Comparison of ENCODE assay signal across 8 cellular contexts in the genomic region with DNA sequence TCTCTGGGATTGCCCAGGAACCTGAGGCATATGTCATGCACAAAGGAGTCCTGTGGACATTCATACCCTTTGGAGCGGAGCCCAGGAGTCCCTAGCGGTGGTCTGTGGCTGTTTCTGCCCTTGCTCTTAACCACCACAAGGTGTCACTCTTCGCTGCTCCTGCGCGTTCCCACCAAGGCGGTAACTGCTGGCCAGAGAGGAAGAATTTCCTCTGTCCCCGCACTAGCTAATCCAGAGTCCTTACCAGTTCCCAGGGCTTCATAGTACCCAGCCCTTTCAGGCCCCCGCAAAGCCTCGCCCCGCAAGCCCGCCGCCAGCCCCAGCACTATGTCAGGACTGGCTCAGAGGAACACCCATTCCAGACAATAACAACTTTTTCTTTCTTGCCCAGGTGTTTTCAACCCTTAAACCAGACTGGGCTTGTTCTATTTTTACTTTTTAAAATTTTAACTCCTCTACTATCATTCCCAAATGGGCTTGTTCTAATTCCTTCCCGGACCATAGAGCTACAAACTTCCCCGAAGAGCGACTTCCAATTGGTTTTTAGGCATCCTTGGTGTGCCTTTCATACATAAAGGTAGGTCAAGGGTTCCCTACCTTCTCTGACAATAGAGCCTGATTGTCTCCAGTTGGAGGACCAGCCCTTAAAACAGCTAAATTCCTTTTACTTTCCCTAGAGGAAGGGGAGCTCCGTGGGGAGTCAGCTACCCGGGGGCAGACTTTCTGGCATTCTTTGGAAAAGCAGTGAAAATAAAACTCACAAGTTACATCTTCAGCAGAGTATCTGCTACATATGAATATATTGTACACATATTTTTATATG. TPM values are rescaled to one million over a fixed set of nuclear protein-coding genes. Genes with fewer than 3 reads are reported as not detected.
DNase-seq lines count a peak whose midpoint lies in the region; ATAC-seq, FAIRE-seq and TF ChIP-seq lines count a peak whose summit lies in the region.

No MANE protein-coding gene starts in this region.

- H3K4me1 Mint-ChIP-seq in activated CD4-positive, alpha-beta T cell treated with anti-CD3 and anti-CD28 coated beads, Interleukin-2, amount 10 ng/mL, durations not matched to agents 24 days and 14 days: peaks cover 8% of the 10 kb centered on the region

- intact Hi-C loops in activated CD4-positive, alpha-beta T cell treated with anti-CD3 and anti-CD28 coated beads, Interleukin-2, amount 10 ng/mL, durations not matched to agents 24 days and 14 days (cut with micrococcal nuclease): loop anchor here (1.0 to 10.0 kb wide), 2 partner anchors 162 to 275 kb away; no protein-coding TSS in a partner anchor

- TF ChIP-seq CTCF in A549 (IDR thresholded peaks at IDR 0.05): peak; percentile 99
- peak; percentile 100 for TF ChIP-seq CTCF in liver (IDR thresholded peaks at IDR 0.05; ENCODE audit: low read depth, low read length, missing input control)

- H3K36me3 ChIP-seq in liver (ENCODE audit: control insufficient read depth in 4 of 4, insufficient read depth in 3 of 4, low read depth in 1 of 4, low read length in 3 of 4): no peaks in the 10 kb centered on the region

- H3K27ac ChIP-seq in A549 (peak overlapping the region; percentile 60 to 76), liver (ENCODE audit: low read depth in 1 of 2, low read length in 2 of 2) (no peak overlapping the region)

- ATAC-seq in A549 (peak; percentile 98 to 99), GM18520 (IDR thresholded peaks at IDR 0.05; ENCODE audit: unreplicated experiment) (peak; percentile 52), HG03571 (IDR thresholded peaks at IDR 0.05; ENCODE audit: unreplicated experiment) (peak; percentile 80)

- H3K36me3 Mint-ChIP-seq in activated CD4-positive, alpha-beta T cell treated with anti-CD3 and anti-CD28 coated beads, Interleukin-2, amount 10 ng/mL, durations not matched to agents 24 days and 14 days (ENCODE audit: low read depth): no peaks in the 10 kb centered on the region

- CTCF ChIA-PET in A549 (lab: Yijun Ruan, JAX): interaction anchor here (0.5 to 7.7 kb wide), 130 partner anchors 10 to 663 kb away, joined by 3 to 412 read pairs (median 5); a partner anchor contains a TSS

- DNase-seq in A549 (ENCODE audit: low read depth in 1 of 2, low spot score in 1 of 2): peak; percentile 92 to 95
- peak; percentile 86 for DNase-seq in NCI-H69 (lab: John Stamatoyannopoulos, UW)
- peak; percentile 91 for DNase-seq in activated CD4-positive, alpha-beta T cell treated with anti-CD3 and anti-CD28 coated beads, Interleukin-2, amount 10 ng/mL, durations not matched to agents 24 days and 14 days
- peak; percentile 96 for DNase-seq in dermis blood vessel endothelial cell
- peak; percentile 57 to 63 for DNase-seq in stimulated activated CD4-positive, alpha-beta T cell treated with anti-CD3 and anti-CD28 coated beads, Interleukin-2, amount 100 ng/mL, for 48 hours

- POLR2A ChIA-PET in A549 (lab: Yijun Ruan, JAX): interaction anchor here (1.0 to 1.5 kb wide), 3 partner anchors 68 to 163 kb away, joined by 3 read pairs; a partner anchor contains a TSS

- peak; percentile 99 to 100 for TF ChIP-seq RAD21 in A549 (conservative IDR thresholded peaks at IDR 0.05 in 1 of 2, IDR thresholded peaks at IDR 0.05 in 1 of 2)
- TF ChIP-seq RAD21 in liver (IDR thresholded peaks at IDR 0.05): peak; percentile 97 to 99

- peak; percentile 95 for FAIRE-seq in A549 (lab: Jason Lieb, UNC)

- TF ChIP-seq EP300 in A549 (IDR thresholded peaks at IDR 0.05): no peak

- no peak overlapping the region for H3K9ac ChIP-seq in liver (ENCODE audit: low read depth in 1 of 2, low read length in 2 of 2)

- no peaks in the 10 kb centered on the region for H3K27me3 ChIP-seq in liver (ENCODE audit: control insufficient read depth in 4 of 4, insufficient read depth in 4 of 4, low read length in 3 of 4)

- TF ChIP-seq POLR2A in A549 (IDR thresholded peaks at IDR 0.05; ENCODE audit: low read length): no peak

- no peaks in the 10 kb centered on the region for H3K27me3 Mint-ChIP-seq in activated CD4-positive, alpha-beta T cell treated with anti-CD3 and anti-CD28 coated beads, Interleukin-2, amount 10 ng/mL, durations not matched to agents 24 days and 14 days

- H3K27ac Mint-ChIP-seq in activated CD4-positive, alpha-beta T cell treated with anti-CD3 and anti-CD28 coated beads, Interleukin-2, amount 10 ng/mL, durations not matched to agents 24 days and 14 days: no peak overlapping the region

- peak overlapping the region; percentile 54 for H3K4me3 Mint-ChIP-seq in activated CD4-positive, alpha-beta T cell treated with anti-CD3 and anti-CD28 coated beads, Interleukin-2, amount 10 ng/mL, durations not matched to agents 24 days and 14 days

- H3K4me1 ChIP-seq in A549: peaks cover 13% of the 10 kb centered on the region
- peaks cover 1 to 15% (median 10%) of the 10 kb centered on the region in 4 donors for H3K4me1 ChIP-seq in liver (ENCODE audit: control insufficient read depth in 4 of 4, insufficient read depth in 4 of 4, low read length in 3 of 4)

- H3K9me3 Mint-ChIP-seq in activated CD4-positive, alpha-beta T cell treated with anti-CD3 and anti-CD28 coated beads, Interleukin-2, amount 10 ng/mL, durations not matched to agents 24 days and 14 days: no peaks in the 10 kb centered on the region

- H3K4me3 ChIP-seq in A549: no peak overlapping the region
- H3K4me3 ChIP-seq in liver (ENCODE audit: low read depth in 1 of 3, low read length in 3 of 3): no peak overlapping the region

- no peaks in the 10 kb centered on the region for H3K9me3 ChIP-seq in A549
- no peaks in the 10 kb centered on the region for H3K9me3 ChIP-seq in liver (ENCODE audit: control insufficient read depth in 4 of 4, low read length in 3 of 4)

- peak overlapping the region; percentile 74 for H3K4me2 ChIP-seq in A549

- 6% methylated on average over 17 of the region's 17 CpGs for WGBS in A549 (ENCODE audit: missing lambda C conversion rate)
- WGBS in liver: 12% methylated on average over 17 of the region's 17 CpGs

TF ChIP-seq in A549, 52 proteins besides CTCF, POLR2A, EP300 and RAD21:
- TF ChIP-seq, protein P1, sequence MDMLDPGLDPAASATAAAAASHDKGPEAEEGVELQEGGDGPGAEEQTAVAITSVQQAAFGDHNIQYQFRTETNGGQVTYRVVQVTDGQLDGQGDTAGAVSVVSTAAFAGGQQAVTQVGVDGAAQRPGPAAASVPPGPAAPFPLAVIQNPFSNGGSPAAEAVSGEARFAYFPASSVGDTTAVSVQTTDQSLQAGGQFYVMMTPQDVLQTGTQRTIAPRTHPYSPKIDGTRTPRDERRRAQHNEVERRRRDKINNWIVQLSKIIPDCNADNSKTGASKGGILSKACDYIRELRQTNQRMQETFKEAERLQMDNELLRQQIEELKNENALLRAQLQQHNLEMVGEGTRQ (IDR thresholded peaks at IDR 0.05): no peak
- TF ChIP-seq SMC3 (IDR thresholded peaks at IDR 0.05): peak; percentile 98

TF ChIP-seq in liver, 16 proteins besides CTCF, POLR2A, EP300 and RAD21 (continues in another document):
- no peak for TF ChIP-seq NR2F2 (IDR thresholded peaks at IDR 0.05)
- TF ChIP-seq FOXA1 (IDR thresholded peaks at IDR 0.05): no peak
- TF ChIP-seq TAF1 (conservative IDR thresholded peaks at IDR 0.05): no peak
- TF ChIP-seq GABPA (IDR thresholded peaks at IDR 0.05 in 1 of 2, conservative IDR thresholded peaks at IDR 0.05 in 1 of 2): no peak
- TF ChIP-seq EGR1 (IDR thresholded peaks at IDR 0.05; ENCODE audit: low read depth in 2 of 2): no peak
- TF ChIP-seq, protein P2, sequence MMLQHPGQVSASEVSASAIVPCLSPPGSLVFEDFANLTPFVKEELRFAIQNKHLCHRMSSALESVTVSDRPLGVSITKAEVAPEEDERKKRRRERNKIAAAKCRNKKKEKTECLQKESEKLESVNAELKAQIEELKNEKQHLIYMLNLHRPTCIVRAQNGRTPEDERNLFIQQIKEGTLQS (IDR thresholded peaks at IDR 0.05): no peak

RNA-seq across cellular contexts. Expression of a gene that starts 31.8 kb away (rescaled TPM):
- polyA plus RNA-seq in A549 (2011; rRNA removed): 1.2 and 1.4 TPM in 2 replicates
- polyA plus RNA-seq in A549 (2012; cell fraction: cytosol; rRNA removed): 0.41 and 0.43 TPM in 2 replicates
- 0.28 and 21.3 TPM in 2 replicates for polyA plus RNA-seq in A549 (2012; cell fraction: nucleus; rRNA removed)
- 0.94 to 1.3 TPM (median 1.2 TPM) in 3 replicates for polyA plus RNA-seq in A549 (2017; fragmentation: RNase III; extraction: RNeasy Plus Mini Kit Qiagen cat#74134 plus additional on column Dnase treatment)
- polyA minus RNA-seq in A549 (2011; rRNA and poly(A)+ RNA removed): 0.87 and 1.4 TPM in 2 replicates
- total RNA-seq in activated CD4-positive, alpha-beta T cell treated with anti-CD3 and anti-CD28 coated beads, Interleukin-2, amount 10 ng/mL, durations not matched to agents 24 days and 14 days: 1.2 and 2.3 TPM in 2 replicates
- total RNA-seq in dermis blood vessel endothelial cell: 1.4 and 2.2 TPM in 2 replicates
- 1 to 10 TPM in 1 of 2 donors, under 1 TPM in 1; 0.19 to 1.0 TPM for total RNA-seq in liver
- polyA plus RNA-seq in liver: under 1 TPM; 0.39 to 0.57 TPM

RNA-seq across cellular contexts. Expression of a gene that starts 54.8 kb away (rescaled TPM):
- polyA plus RNA-seq in A549 (2011; rRNA removed) (156 and 159 TPM in 2 replicates), A549 (2017; fragmentation: RNase III; extraction: RNeasy Plus Mini Kit Qiagen cat#74134 plus additional on column Dnase treatment) (83.2 to 83.9 TPM (median 83.3 TPM) in 3 replicates), liver (10 to 100 TPM; 24.3 to 25.4 TPM)
- 62.6 and 75.6 TPM in 2 replicates for polyA plus RNA-seq in A549 (2012; cell fraction: cytosol; rRNA removed)
- 29.0 and 39.6 TPM in 2 replicates for polyA plus RNA-seq in A549 (2012; cell fraction: nucleus; rRNA removed)
- polyA minus RNA-seq in A549 (2011; rRNA and poly(A)+ RNA removed): 54.3 and 66.6 TPM in 2 replicates
- 43.2 and 44.3 TPM in 2 replicates for total RNA-seq in activated CD4-positive, alpha-beta T cell treated with anti-CD3 and anti-CD28 coated beads, Interleukin-2, amount 10 ng/mL, durations not matched to agents 24 days and 14 days
- total RNA-seq in dermis blood vessel endothelial cell (68.1 and 92.9 TPM in 2 replicates), liver (10 to 100 TPM; 22.8 to 26.6 TPM)

Comparison
In these comparisons a context has a peak if more than half of its experiments do, and no peak if none do; other contexts are left out.
1. H3K27ac ChIP-seq: peak in A549 (2 of 2); none in liver (0 of 2).
2. Peak in every context shown above with its lines, with median percentiles within 50 percentile points of each other: ATAC-seq and DNase-seq.